Comparison of ENCODE assay signal across 8 cellular contexts in the genomic region with DNA sequence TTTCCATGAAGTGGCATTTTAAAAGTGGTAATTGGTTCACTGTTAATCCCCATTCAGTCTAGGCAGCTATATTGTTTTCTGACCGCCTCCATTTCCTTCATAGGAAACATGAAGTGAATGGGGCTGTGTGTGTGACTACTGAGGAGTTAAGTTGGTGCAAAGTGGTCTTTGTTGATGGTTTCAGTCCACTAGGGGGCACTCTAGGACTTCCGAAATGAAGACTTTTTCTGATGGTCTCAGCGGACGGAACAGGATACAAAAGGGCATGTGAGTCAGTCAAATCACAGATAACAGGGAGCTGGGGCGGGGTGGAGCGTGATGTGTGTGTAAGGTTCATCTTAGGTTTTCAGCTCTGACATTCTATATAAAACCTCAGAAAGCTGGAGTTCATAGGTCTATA.
A peak's percentile ranks its signal among the peaks of the same experiment; 100 is the strongest.
DNase-seq lines count a peak whose midpoint lies in the region; ATAC-seq and TF ChIP-seq lines count a peak whose summit lies in the region.

No MANE protein-coding gene starts in this region.

- H3K36me3 ChIP-seq in OCI-LY3 (replicated peaks; ENCODE audit: low read depth, low read length) (no peaks in the 10 kb centered on the region), upper lobe of right lung (no peaks in the 10 kb centered on the region)

- peak; percentile 87 for TF ChIP-seq CTCF in OCI-LY3 (IDR thresholded peaks at IDR 0.05; ENCODE audit: low read depth, low read length)
- TF ChIP-seq CTCF in fibroblast of the aortic adventitia (IDR thresholded peaks at IDR 0.05; ENCODE audit: insufficient read depth, low read length): peak; percentile 62
- TF ChIP-seq CTCF in upper lobe of right lung (IDR thresholded peaks at IDR 0.05): peak; percentile 59

- H3K79me2 ChIP-seq in OCI-LY3 (ENCODE audit: low read length): no peaks in the 10 kb centered on the region

- intact Hi-C loops in upper lobe of right lung (cut with DNase I): no loop called here

- no peaks in the 10 kb centered on the region for H4K20me1 ChIP-seq in OCI-LY3 (ENCODE audit: insufficient read depth, low read length)

- H3K4me1 ChIP-seq in OCI-LY3 (ENCODE audit: low read length) (no peaks in the 10 kb centered on the region), upper lobe of right lung (peaks cover 4% of the 10 kb centered on the region)

- H3K9me3 ChIP-seq in OCI-LY3 (ENCODE audit: insufficient read depth, low read length) (no peaks in the 10 kb centered on the region), upper lobe of right lung (no peaks in the 10 kb centered on the region)

- peak overlapping the region; percentile 44 for H3K4me2 ChIP-seq in OCI-LY3 (ENCODE audit: low read length)

- peak overlapping the region; percentile 12; the same call in 1 of the 2 replicates for H2AFZ ChIP-seq in OCI-LY3 (ENCODE audit: low read depth, low read length)

- DNase-seq in G401 (ENCODE audit: low spot score): peak; percentile 12
- peak; percentile 54 for DNase-seq in activated T-cell treated with anti-CD3 and anti-CD28 coated beads for 1 hour (ENCODE audit: low read depth)
- peak; percentile 63 for DNase-seq in fibroblast of the aortic adventitia (ENCODE audit: low read depth)
- peak in 33 of 56 donors; percentile 1 to 66 (median 17) for DNase-seq in nucleus accumbens (lab: John Stamatoyannopoulos, UW)
- no peak for DNase-seq in upper lobe of right lung

- H3K27me3 ChIP-seq in OCI-LY3 (ENCODE audit: low read depth, low read length) (peaks cover 25% of the 10 kb centered on the region), upper lobe of right lung (no peaks in the 10 kb centered on the region)

- no peak overlapping the region for H3K9ac ChIP-seq in OCI-LY3 (ENCODE audit: low read length)

- in situ Hi-C loops in G401 (cut with HindIII; ENCODE audit: low sequenced_read_pairs): no loop called here

- H3K4me3 ChIP-seq in OCI-LY3 (ENCODE audit: low read length) (peak overlapping the region; percentile 16; the same call in 1 of the 2 replicates), fibroblast of the aortic adventitia (ENCODE audit: low read depth, low read length) (no peak overlapping the region), upper lobe of right lung (no peak overlapping the region)

- ATAC-seq in HG03378 (IDR thresholded peaks at IDR 0.05; ENCODE audit: unreplicated experiment) (peak; percentile 58), upper lobe of right lung (peak; percentile 82), GM19397 (IDR thresholded peaks at IDR 0.05; ENCODE audit: unreplicated experiment) (no peak)

- H3K27ac ChIP-seq in OCI-LY3 (ENCODE audit: low read length) (no peak overlapping the region), upper lobe of right lung (no peak overlapping the region)
